17 cellular contexts compared by ENCODE assay signal in the genomic region with DNA sequence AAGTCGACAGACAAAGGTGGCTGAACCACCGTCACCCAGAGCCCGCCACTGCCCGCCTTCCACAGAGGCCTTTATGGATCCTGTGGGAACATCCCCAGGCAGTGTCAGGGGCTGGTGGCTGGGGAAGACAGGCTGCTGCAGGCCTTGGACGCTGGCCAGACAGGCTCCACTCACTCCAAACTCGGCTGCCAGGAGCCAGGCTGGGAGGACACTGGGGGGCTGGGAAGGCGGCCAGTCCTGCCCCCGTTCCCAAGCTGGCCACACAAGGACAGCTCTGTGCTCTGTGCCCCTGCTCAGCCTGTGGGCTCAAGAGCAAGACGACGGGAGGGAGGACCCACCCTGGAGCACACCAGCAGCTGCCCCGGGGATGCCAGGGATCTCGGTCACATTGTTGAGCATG. TPM values are rescaled to one million over a fixed set of nuclear protein-coding genes. Genes with fewer than 3 reads are reported as not detected.
DNase-seq lines count a peak whose midpoint lies in the region; ATAC-seq, FAIRE-seq and TF ChIP-seq lines count a peak whose summit lies in the region.
"Had no signal": no experiment of that assay in that cellular context is flagged by ENCODE, and none has a peak within 500 bp of the region (broad histone marks: within the 10 kb centered on the region; RNA-seq: fewer than 3 reads in every experiment).

No MANE protein-coding gene starts in this region.

- H3K9me3 ChIP-seq in kidney (ENCODE audit: control insufficient read depth in 1 of 2, low read length in 2 of 2) (no peaks in the 10 kb centered on the region), sigmoid colon (no peaks in the 10 kb centered on the region)
- H3K9me3 ChIP-seq: SJSA1 had no signal

- CTCF ChIA-PET in GM10248 (lab: Yijun Ruan, JAX), result interaction anchor here (1.1 to 1.2 kb wide), 2 partner anchors 68 to 279 kb away, joined by 3 read pairs; no protein-coding TSS in a partner anchor

- TF ChIP-seq POLR2A in sigmoid colon (IDR thresholded peaks at IDR 0.05), result no peak

- POLR2A ChIA-PET in GM10248 (lab: Yijun Ruan, JAX), result interaction anchor here (1.6 kb wide), 1 partner anchor 8 kb away, joined by 4 read pairs; no protein-coding TSS in a partner anchor

- WGBS in sigmoid colon, 2 donors, result 58 to 80% methylated on average over 12 of the region's 12 CpGs

- H3K27ac ChIP-seq in cingulate gyrus (ENCODE audit: low read depth, low read length), result peak overlapping the region; percentile 84
- no peak overlapping the region for H3K27ac ChIP-seq in kidney (ENCODE audit: low read depth in 2 of 2, low read length in 2 of 2)
- peak overlapping the region; percentile 24 to 59 (median 51) for H3K27ac ChIP-seq in sigmoid colon
- H3K27ac ChIP-seq: SJSA1 had no signal

- H3K4me1 ChIP-seq in kidney (ENCODE audit: control insufficient read depth in 1 of 2, insufficient read depth in 1 of 2, low read depth in 1 of 2, low read length in 2 of 2), result no peaks in the 10 kb centered on the region
- peaks cover 0 to 18% (median 15%) of the 10 kb centered on the region in 4 donors for H3K4me1 ChIP-seq in sigmoid colon
- H3K4me1 ChIP-seq: SJSA1 had no signal

- intact Hi-C loops in kidney (cut with DNase I) (no loop called here), sigmoid colon (cut with DNase I) (no loop called here)

- TF ChIP-seq CTCF in kidney (IDR thresholded peaks at IDR 0.05; ENCODE audit: borderline replicate concordance, extremely low read depth, insufficient read depth), result no peak
- TF ChIP-seq CTCF in sigmoid colon (IDR thresholded peaks at IDR 0.05), result no peak
- no peak for TF ChIP-seq CTCF in GM10248 (IDR thresholded peaks at IDR 0.05; ENCODE audit: control extremely low read depth, extremely low read depth, low read depth, missing control alignments)

- no peak overlapping the region for H3K4me3 ChIP-seq in kidney (ENCODE audit: low read length in 2 of 2)
- H3K4me3 ChIP-seq in sigmoid colon, result no peak overlapping the region
- H3K4me3 ChIP-seq: SJSA1 had no signal

- no peak for FAIRE-seq in kidney (lab: Jason Lieb, UNC)

- no peaks in the 10 kb centered on the region for H3K27me3 ChIP-seq in sigmoid colon
- H3K27me3 ChIP-seq: SJSA1 had no signal

- H3K9ac ChIP-seq in kidney (ENCODE audit: low read length in 2 of 2), result no peak overlapping the region

- DNase-seq in NCI-H1092 (lab: John Stamatoyannopoulos, UW), result peak; percentile 42
- DNase-seq in kidney, result peak; percentile 85
- DNase-seq in sigmoid colon, result peak; percentile 84
- no peak for DNase-seq in GM10248 (ENCODE audit: extremely low spot score)
- DNase-seq in T-helper 2 cell, result no peak
- DNase-seq in NCI-H1417 treated with DMSO at 0.1 percent for 48 hours (lab: John Stamatoyannopoulos, UW), result no peak
- DNase-seq: activated CD8-positive, alpha-beta T cell treated with anti-CD3 and anti-CD28 coated beads for 36 hours; Calu3; NCI-H1048; NCI-H2171; stimulated activated CD4-positive, alpha-beta T cell treated with anti-CD3 and anti-CD28 coated beads, Interleukin-4, amount 100 ng/mL, for 24 hours had no signal

- ATAC-seq in HG03097 (IDR thresholded peaks at IDR 0.05; ENCODE audit: low FRiP score, unreplicated experiment), result no peak
- ATAC-seq: activated CD8-positive, alpha-beta T cell treated with anti-CD3 and anti-CD28 coated beads for 36 hours had no signal

- peaks cover 13 to 42% of the 10 kb centered on the region in 2 donors for H3K36me3 ChIP-seq in kidney (ENCODE audit: control insufficient read depth in 1 of 2, insufficient read depth in 2 of 2, low read length in 2 of 2)
- H3K36me3 ChIP-seq in sigmoid colon, result peaks cover 48 to 99% (median 57%) of the 10 kb centered on the region in 4 donors

- no peak for TF ChIP-seq EP300 in sigmoid colon (IDR thresholded peaks at IDR 0.05)

RNA-seq across cellular contexts. Expression of a gene that starts 7.6 kb away (rescaled TPM):
- 27.4 TPM for total RNA-seq in kidney
- polyA plus RNA-seq in kidney (ENCODE audit: insufficient read depth, low read depth, low replicate concordance), result 10.2 TPM
- total RNA-seq in sigmoid colon, result 10 to 100 TPM; 10.4 to 31.0 (median 15.2) TPM
- polyA plus RNA-seq in sigmoid colon, result 1 to 10 TPM in 2 of 3 donors, under 1 TPM in 1; 0.60 to 5.5 (median 1.6) TPM

RNA-seq across cellular contexts. Expression of a gene that starts 14.8 kb away (rescaled TPM):
- total RNA-seq in kidney (78.6 TPM), sigmoid colon (10 to 100 TPM; 37.1 to 61.0 (median 42.5) TPM)
- polyA plus RNA-seq in kidney (ENCODE audit: insufficient read depth, low read depth, low replicate concordance) (76.4 TPM), sigmoid colon (100 to 1,000 TPM; 170 to 200 (median 183) TPM)

RNA-seq across cellular contexts. Expression of a gene that starts 17.0 kb away (rescaled TPM):
- total RNA-seq in kidney (66.2 TPM), sigmoid colon (10 to 100 TPM; 27.6 to 77.0 (median 45.6) TPM)
- polyA plus RNA-seq in kidney (ENCODE audit: insufficient read depth, low read depth, low replicate concordance) (16.7 TPM), sigmoid colon (10 to 100 TPM in 1 of 3 donors, 1 to 10 TPM in 2; 3.0 to 13.3 (median 3.2) TPM)

RNA-seq across cellular contexts. Expression of a gene that starts 19.8 kb away (rescaled TPM):
- 0.69 TPM for total RNA-seq in kidney
- not detected for polyA plus RNA-seq in kidney (ENCODE audit: insufficient read depth, low read depth, low replicate concordance)
- total RNA-seq in sigmoid colon, result 1 to 10 TPM in 1 of 4 donors, under 1 TPM in 2, not detected in 1; 0.71 to 1.7 (median 0.82) TPM
- polyA plus RNA-seq in sigmoid colon, result 1 to 10 TPM in 1 of 3 donors, not detected in 2; 2.1 TPM

RNA-seq across cellular contexts. Expression of a gene that starts 28.8 kb away (rescaled TPM):
- total RNA-seq in kidney (0.19 TPM), sigmoid colon (under 1 TPM in 1 of 4 donors, not detected in 3; 0.27 TPM)
- polyA plus RNA-seq in kidney (ENCODE audit: insufficient read depth, low read depth, low replicate concordance) (not detected), sigmoid colon (under 1 TPM in 2 of 3 donors, not detected in 1; 0.09 to 0.46 TPM)
- total RNA-seq: activated T-helper 2 cell treated with anti-CD3 and anti-CD28 coated beads, Interferon-gamma antibody, Interleukin-2, Interleukin-4, amounts not matched to agents 10 μg/mL and 5 μg/mL and 100 μg/mL, durations not matched to agents 14 hours and 24 hours and 36 hours; Calu3; H4; pulmonary artery endothelial cell; SJSA1 had no signal

Comparison
In these comparisons a context has a peak if more than half of its experiments do, and no peak if none do; other contexts are left out.
1. DNase-seq: peak in NCI-H1092 (single experiment), kidney (single experiment) and sigmoid colon (single experiment); none in GM10248 (single experiment), T-helper 2 cell (0 of 5) and NCI-H1417 treated with DMSO at 0.1 percent for 48 hours (single experiment).
2. H3K27ac ChIP-seq: peak in cingulate gyrus (single experiment) and sigmoid colon (4 of 4); none in kidney (0 of 2).